Comparison of ENCODE assay signal across 18 cellular contexts in the genomic region with DNA sequence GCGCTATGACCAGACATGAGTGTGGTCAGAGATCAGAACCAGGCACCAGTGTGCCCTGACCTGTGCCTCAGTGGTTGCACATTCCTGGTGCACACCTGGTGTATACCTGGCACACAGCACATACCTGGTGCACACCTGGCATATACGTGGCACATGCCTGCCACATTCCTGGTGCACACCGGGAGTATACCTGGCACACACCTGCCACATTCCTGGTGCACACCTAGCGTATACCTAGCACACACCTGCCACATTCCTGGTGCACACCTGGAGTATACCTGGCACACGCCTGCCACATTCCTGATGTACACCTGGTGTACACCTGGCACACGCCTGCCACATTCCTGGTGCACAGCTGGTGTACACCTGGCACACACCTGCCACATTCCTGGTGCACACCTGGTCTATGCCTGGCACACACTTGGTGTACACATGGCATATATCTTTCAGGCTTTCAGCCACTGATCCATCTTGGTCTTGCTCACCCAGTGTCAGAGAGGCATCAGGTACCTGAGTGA.
"Had no signal": no experiment of that assay in that cellular context is flagged by ENCODE, and none has a peak within 500 bp of the region (broad histone marks: within the 10 kb centered on the region; RNA-seq: fewer than 3 reads in every experiment).

No MANE protein-coding gene starts in this region.

- ATAC-seq: effector memory CD8-positive, alpha-beta T cell; gastrocnemius medialis; heart right ventricle; naive thymus-derived CD8-positive, alpha-beta T cell; stimulated activated naive B cell treated with anti-CD40 and anti-IgM and Interleukin-4, amounts not matched to agents 10 μg/mL and 1 μg/mL and 100 μg/mL, for 72 hours; stimulated activated naive CD8-positive, alpha-beta T cell treated with anti-CD3 and anti-CD28 coated beads, Interleukin-15, amount 100 ng/mL, for 72 hours had no signal

- H3K4me1 ChIP-seq: gastrocnemius medialis, sigmoid colon had no signal

- H3K27me3 ChIP-seq: testis had no signal

- H3K9me3 ChIP-seq: esophagus muscularis mucosa, gastrocnemius medialis, heart right ventricle, sigmoid colon, testis, tibial nerve had no signal

- H3K27ac ChIP-seq: epithelial cell of prostate, esophagus muscularis mucosa, gastrocnemius medialis, heart right ventricle, sigmoid colon, skin epidermis, testis, tibial nerve had no signal

- H3K4me3 ChIP-seq: esophagus muscularis mucosa, gastrocnemius medialis, heart right ventricle, sigmoid colon, skin epidermis, testis, tibial nerve had no signal

- DNase-seq: effector memory CD8-positive, alpha-beta T cell; gastrocnemius medialis; heart right ventricle; hypothalamus; kidney glomerular epithelial cell; naive thymus-derived CD8-positive, alpha-beta T cell; sigmoid colon; stimulated activated CD4-positive, alpha-beta T cell treated with anti-CD3 and anti-CD28 coated beads, Interleukin-2, amount 100 ng/mL, for 24 hours; stimulated activated CD4-positive, alpha-beta T cell treated with anti-CD3 and anti-CD28 coated beads, Interleukin-4, amount 100 ng/mL, for 4 hours; stimulated activated naive B cell treated with anti-CD40 and anti-IgM and Interleukin-4, amounts not matched to agents 10 μg/mL and 1 μg/mL and 100 μg/mL, for 72 hours; stimulated activated naive CD8-positive, alpha-beta T cell treated with anti-CD3 and anti-CD28 coated beads, Interleukin-15, amount 100 ng/mL, for 72 hours; testis had no signal

- H3K36me3 ChIP-seq: esophagus muscularis mucosa, gastrocnemius medialis, heart right ventricle, sigmoid colon, tibial nerve had no signal

- FAIRE-seq: colon, islet of Langerhans had no signal
